In the genomic region with DNA sequence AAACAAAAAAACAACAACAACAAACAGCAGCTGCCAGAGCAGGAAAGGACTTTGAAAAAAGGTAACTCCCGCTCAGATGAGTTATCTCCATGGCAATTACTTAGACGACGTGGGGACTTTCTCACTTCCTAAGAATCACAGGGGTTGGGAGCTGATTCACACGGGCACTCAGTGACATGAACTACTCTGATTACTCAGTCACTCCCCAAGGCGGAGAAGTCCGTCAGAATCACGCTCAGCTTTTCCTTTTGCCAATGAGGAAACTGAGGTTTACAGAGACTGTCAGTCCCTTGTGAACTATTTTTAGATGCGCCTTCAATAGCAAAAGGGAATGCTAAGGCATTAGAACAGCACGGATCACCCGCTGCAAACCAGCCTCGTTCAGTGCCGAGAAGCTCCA, we compare ENCODE assay signal across 11 cellular contexts. TPM values are rescaled to one million over a fixed set of nuclear protein-coding genes. Genes with fewer than 3 reads are reported as not detected.
DNase-seq lines count a peak whose midpoint lies in the region; ATAC-seq, FAIRE-seq and TF ChIP-seq lines count a peak whose summit lies in the region.
"Had no signal": no experiment of that assay in that cellular context is flagged by ENCODE, and none has a peak within 500 bp of the region (broad histone marks: within the 10 kb centered on the region; RNA-seq: fewer than 3 reads in every experiment).

No MANE protein-coding gene starts in this region.

- H3K27ac ChIP-seq in neuronal stem cell (replicated peaks; ENCODE audit: low read length) (no peak overlapping the region), small intestine (ENCODE audit: low read depth in 1 of 2, low read length in 1 of 2) (no peak overlapping the region)
- H3K27ac ChIP-seq: VCaP had no signal

- ATAC-seq in activated naive CD8-positive, alpha-beta T cell treated with anti-CD3 and anti-CD28 coated beads, Interleukin-2, amount 50 U/mL, for 24 hours = peak; percentile 81
- ATAC-seq in HG03469 (IDR thresholded peaks at IDR 0.05; ENCODE audit: unreplicated experiment) (no peak), GM19463 (IDR thresholded peaks at IDR 0.05; ENCODE audit: unreplicated experiment) (no peak)
- ATAC-seq: effector memory CD8-positive, alpha-beta T cell had no signal

- no peak for TF ChIP-seq CTCF in BJ (IDR thresholded peaks at IDR 0.05; ENCODE audit: insufficient read depth, low read depth, low read length)

- H3K36me3 ChIP-seq in BJ (ENCODE audit: control insufficient read depth, insufficient read depth, low read length) = no peaks in the 10 kb centered on the region
- no peaks in the 10 kb centered on the region for H3K36me3 ChIP-seq in neuronal stem cell (replicated peaks in 1 of 2; ENCODE audit: control insufficient read depth in 2 of 2, insufficient read depth in 2 of 2, low read length in 2 of 2)
- no peaks in the 10 kb centered on the region for H3K36me3 ChIP-seq in small intestine (ENCODE audit: control insufficient read depth in 2 of 2, insufficient read depth in 2 of 2, low read length in 2 of 2)

- FAIRE-seq in small intestine (lab: Jason Lieb, UNC) = no peak

- H3K18ac ChIP-seq in neuronal stem cell (ENCODE audit: low read length) = peak overlapping the region; percentile 80

- peaks cover 39% of the 10 kb centered on the region for H3K4me1 Mint-ChIP-seq in activated naive CD8-positive, alpha-beta T cell treated with anti-CD3 and anti-CD28 coated beads, Interleukin-2, amount 50 U/mL, for 24 hours

- peak overlapping the region; percentile 67 for H3K27ac Mint-ChIP-seq in activated naive CD8-positive, alpha-beta T cell treated with anti-CD3 and anti-CD28 coated beads, Interleukin-2, amount 50 U/mL, for 24 hours

- H3K9ac ChIP-seq in neuronal stem cell (ENCODE audit: low read depth, low read length, poor library complexity) = no peak overlapping the region

- H2BK12ac ChIP-seq in neuronal stem cell (ENCODE audit: low read length) = no peak overlapping the region

- H2AFZ ChIP-seq in neuronal stem cell (ENCODE audit: low read length) = no peak overlapping the region

- CTCF ChIA-PET in BJ (lab: Yijun Ruan, JAX) = interaction anchor here (0.6 to 1.4 kb wide), 3 partner anchors 30 to 397 kb away, joined by 3 read pairs; no protein-coding TSS in a partner anchor

- no peaks in the 10 kb centered on the region for H3K9me3 Mint-ChIP-seq in activated naive CD8-positive, alpha-beta T cell treated with anti-CD3 and anti-CD28 coated beads, Interleukin-2, amount 50 U/mL, for 24 hours
- H3K9me3 Mint-ChIP-seq: effector memory CD8-positive, alpha-beta T cell had no signal

- no peak overlapping the region for H3K14ac ChIP-seq in neuronal stem cell (ENCODE audit: low read length)

- H3K4me1 ChIP-seq in neuronal stem cell (ENCODE audit: control insufficient read depth in 2 of 2, insufficient read depth in 1 of 2, low read depth in 1 of 2, low read length in 2 of 2) = peaks cover 0 to 3% of the 10 kb centered on the region in 2 donors
- H3K4me1 ChIP-seq in small intestine (ENCODE audit: control insufficient read depth in 2 of 2, insufficient read depth in 1 of 2, low read depth in 1 of 2, low read length in 1 of 2) = no peaks in the 10 kb centered on the region

- no peaks in the 10 kb centered on the region for H3K79me1 ChIP-seq in neuronal stem cell (ENCODE audit: low read depth, low read length)

- H3K4me3 Mint-ChIP-seq in activated naive CD8-positive, alpha-beta T cell treated with anti-CD3 and anti-CD28 coated beads, Interleukin-2, amount 50 U/mL, for 24 hours = no peak overlapping the region
- H3K4me3 Mint-ChIP-seq: effector memory CD8-positive, alpha-beta T cell had no signal

- H4K8ac ChIP-seq in neuronal stem cell (ENCODE audit: low read depth, low read length) = no peak overlapping the region

- no peak overlapping the region for H3K4ac ChIP-seq in neuronal stem cell (ENCODE audit: low read length)

- no peak overlapping the region for H3K4me2 ChIP-seq in neuronal stem cell (ENCODE audit: insufficient read depth, low read length, poor library complexity, severe bottlenecking)

- H3K23ac ChIP-seq in neuronal stem cell (ENCODE audit: low read depth, low read length, poor library complexity) = no peak overlapping the region

- H3K4me3 ChIP-seq in BJ (ENCODE audit: low read depth, low read length) (no peak overlapping the region), neuronal stem cell (ENCODE audit: low read length in 2 of 2) (no peak overlapping the region), small intestine (ENCODE audit: low read depth in 1 of 2, low read length in 2 of 2) (no peak overlapping the region)

- no peak overlapping the region for H4K91ac ChIP-seq in neuronal stem cell (ENCODE audit: low read depth, low read length, poor library complexity)

- no CpG with 5 or more reads among the region's 12 CpGs for WGBS in neuronal stem cell (ENCODE audit: extremely low coverage in 2 of 2, insufficient read length in 2 of 2, insufficient replicate concordance in 1 of 2), 2 donors
- 25 to 29% (median 27%) methylated on average over 12 of the region's 12 CpGs for WGBS in small intestine, 3 donors

- DNase-seq in BJ (ENCODE audit: low read depth) = peak; percentile 11
- DNase-seq in HK-2 (ENCODE audit: unreplicated experiment) = peak; percentile 32
- peak; percentile 41 for DNase-seq in activated naive CD8-positive, alpha-beta T cell treated with anti-CD3 and anti-CD28 coated beads, Interleukin-2, amount 50 U/mL, for 24 hours
- DNase-seq in neuronal stem cell (ENCODE audit: low spot score) = no peak
- DNase-seq in small intestine = no peak
- no peak for DNase-seq in NCI-H2171 (lab: John Stamatoyannopoulos, UW)
- DNase-seq: effector memory CD8-positive, alpha-beta T cell; NCI-H524 treated with DMSO at 0.1 percent for 48 hours had no signal

- no peaks in the 10 kb centered on the region for H3K27me3 ChIP-seq in BJ (ENCODE audit: control insufficient read depth, insufficient read depth, low read length)
- peaks cover 0 to 9% (median 0%) of the 10 kb centered on the region in 3 experiments for H3K27me3 ChIP-seq in neuronal stem cell (ENCODE audit: control insufficient read depth in 3 of 3, insufficient read depth in 3 of 3, low read depth in 1 of 3, low read length in 3 of 3)
- H3K27me3 ChIP-seq in small intestine (ENCODE audit: control insufficient read depth in 2 of 2, insufficient read depth in 2 of 2, low read length in 2 of 2) = no peaks in the 10 kb centered on the region

- H2BK15ac ChIP-seq in neuronal stem cell (ENCODE audit: low read length) = peak overlapping the region; percentile 37

- H3K9me3 ChIP-seq in neuronal stem cell (replicated peaks in 1 of 2; ENCODE audit: control insufficient read depth in 2 of 2, insufficient read depth in 1 of 2, low read depth in 1 of 2, low read length in 2 of 2) (no peaks in the 10 kb centered on the region), small intestine (ENCODE audit: control insufficient read depth, low read depth) (no peaks in the 10 kb centered on the region)

- POLR2A ChIA-PET in BJ (lab: Charles Lee) = no interaction called here

- no peak overlapping the region for H2BK120ac ChIP-seq in neuronal stem cell (ENCODE audit: low read depth, low read length)

- no peaks in the 10 kb centered on the region for H3K36me3 Mint-ChIP-seq in activated naive CD8-positive, alpha-beta T cell treated with anti-CD3 and anti-CD28 coated beads, Interleukin-2, amount 50 U/mL, for 24 hours (ENCODE audit: low read depth)

- no peak overlapping the region for H2BK5ac ChIP-seq in neuronal stem cell (ENCODE audit: low read length)

- H2AK5ac ChIP-seq in neuronal stem cell (ENCODE audit: low read depth, low read length) = no peak overlapping the region

- H3K27me3 Mint-ChIP-seq in activated naive CD8-positive, alpha-beta T cell treated with anti-CD3 and anti-CD28 coated beads, Interleukin-2, amount 50 U/mL, for 24 hours = no peaks in the 10 kb centered on the region
- H3K27me3 Mint-ChIP-seq: effector memory CD8-positive, alpha-beta T cell had no signal

RNA-seq across cellular contexts. Expression of gene MATK, which starts 32.3 kb away (rescaled TPM):
- polyA plus RNA-seq in BJ (2011; rRNA removed) (not detected in 2 replicates), small intestine (10 to 100 TPM in 1 of 3 donors, 1 to 10 TPM in 2; 3.6 to 29.5 (median 8.9) TPM)
- polyA minus RNA-seq in BJ (2011; rRNA and poly(A)+ RNA removed) = not detected in 2 replicates
- polyA plus RNA-seq in neuronal stem cell (2013, experiment 1 of 2) = 1.4 TPM
- polyA plus RNA-seq in neuronal stem cell (2013, experiment 2 of 2) = 1.6 TPM

RNA-seq across cellular contexts. Expression of gene RAX2, which starts 46.5 kb away (rescaled TPM):
- polyA plus RNA-seq in BJ (2011; rRNA removed) (not detected in 2 replicates), small intestine (not detected)
- not detected in 2 replicates for polyA minus RNA-seq in BJ (2011; rRNA and poly(A)+ RNA removed)
- 0.01 TPM for polyA plus RNA-seq in neuronal stem cell (2013, experiment 1 of 2)
- polyA plus RNA-seq in neuronal stem cell (2013, experiment 2 of 2) = 0.03 TPM

RNA-seq across cellular contexts. Expression of gene ZFR2, which starts 50.4 kb away (rescaled TPM):
- polyA plus RNA-seq in BJ (2011; rRNA removed) (0.15 TPM in 1 of 2 replicates, not detected in the other), small intestine (under 1 TPM in 1 of 3 donors, not detected in 2; 0.75 TPM)
- not detected in 2 replicates for polyA minus RNA-seq in BJ (2011; rRNA and poly(A)+ RNA removed)
- 12.5 TPM for polyA plus RNA-seq in neuronal stem cell (2013, experiment 1 of 2)
- 13.8 TPM for polyA plus RNA-seq in neuronal stem cell (2013, experiment 2 of 2)

RNA-seq across cellular contexts. Expression of gene MRPL54, which starts 56.0 kb away (rescaled TPM):
- polyA plus RNA-seq in BJ (2011; rRNA removed) = 70.1 and 77.7 TPM in 2 replicates
- 6.9 and 8.4 TPM in 2 replicates for polyA minus RNA-seq in BJ (2011; rRNA and poly(A)+ RNA removed)
- polyA plus RNA-seq in neuronal stem cell (2013, experiment 1 of 2) = 39.9 TPM
- polyA plus RNA-seq in neuronal stem cell (2013, experiment 2 of 2) = 40.6 TPM
- 100 to 1,000 TPM in 2 of 3 donors, 10 to 100 TPM in 1; 96.2 to 170 (median 155) TPM for polyA plus RNA-seq in small intestine

RNA-seq across cellular contexts. Expression of gene APBA3, which starts 57.0 kb away (rescaled TPM):
- 7.7 and 12.4 TPM in 2 replicates for polyA plus RNA-seq in BJ (2011; rRNA removed)
- 9.0 and 11.1 TPM in 2 replicates for polyA minus RNA-seq in BJ (2011; rRNA and poly(A)+ RNA removed)
- 19.0 TPM for polyA plus RNA-seq in neuronal stem cell (2013, experiment 1 of 2)
- polyA plus RNA-seq in neuronal stem cell (2013, experiment 2 of 2) = 17.8 TPM
- 10 to 100 TPM; 13.1 to 20.8 (median 13.8) TPM for polyA plus RNA-seq in small intestine

Comparison
In these comparisons a context has a peak if more than half of its experiments do, and no peak if none do; other contexts are left out.
1. DNase-seq: peak in BJ (single experiment), HK-2 (single experiment) and activated naive CD8-positive, alpha-beta T cell treated with anti-CD3 and anti-CD28 coated beads, Interleukin-2, amount 50 U/mL, for 24 hours (single experiment); none in neuronal stem cell (single experiment), small intestine (single experiment) and NCI-H2171 (single experiment).